ENCODE assay signal across 8 cellular contexts in genomic region chr15:31080618-31081017, GRCh38. TPM values are rescaled to one million over a fixed set of nuclear protein-coding genes. Genes with fewer than 3 reads are reported as not detected.
DNase-seq lines count a peak whose midpoint lies in the region; ATAC-seq and TF ChIP-seq lines count a peak whose summit lies in the region.

No MANE protein-coding gene starts in this region.

- intact Hi-C loops in Calu3 (cut with micrococcal nuclease; ENCODE audit: unreplicated experiment): no loop called here

- CTCF ChIA-PET in Calu3 (lab: Charles Lee): no interaction called here

- H3K4me1 Mint-ChIP-seq in IgD-negative memory B cell (peaks cover 19 to 40% (median 38%) of the 10 kb centered on the region in 3 donors), osteocyte (ENCODE audit: unreplicated experiment) (peaks cover 8% of the 10 kb centered on the region), Calu3 (ENCODE audit: low read depth, unreplicated experiment) (no peaks in the 10 kb centered on the region)

- peak overlapping the region; percentile 50 for H3K4me3 ChIP-seq in fibroblast of the aortic adventitia (ENCODE audit: low read depth, low read length)

- no peaks in the 10 kb centered on the region for H3K9me3 Mint-ChIP-seq in IgD-negative memory B cell
- no peaks in the 10 kb centered on the region for H3K9me3 Mint-ChIP-seq in osteocyte (ENCODE audit: unreplicated experiment)
- H3K9me3 Mint-ChIP-seq in Calu3 (ENCODE audit: low read depth, unreplicated experiment): no peaks in the 10 kb centered on the region

- H3K27ac Mint-ChIP-seq in IgD-negative memory B cell (no peak overlapping the region), osteocyte (ENCODE audit: unreplicated experiment) (no peak overlapping the region), Calu3 (ENCODE audit: unreplicated experiment) (no peak overlapping the region)

- BruUV-seq in Calu3 (replicated peaks; lab: Mats Ljungman, UMichigan): no TSS peak

- TF ChIP-seq CTCF in fibroblast of the aortic adventitia (IDR thresholded peaks at IDR 0.05; ENCODE audit: insufficient read depth, low read length) (no peak), osteocyte (IDR thresholded peaks at IDR 0.05) (no peak), Calu3 (IDR thresholded peaks at IDR 0.05; ENCODE audit: unreplicated experiment) (no peak)

- H3K36me3 Mint-ChIP-seq in IgD-negative memory B cell (peaks cover 3% of the 10 kb centered on the region), osteocyte (ENCODE audit: unreplicated experiment) (no peaks in the 10 kb centered on the region), Calu3 (ENCODE audit: insufficient read depth, unreplicated experiment) (no peaks in the 10 kb centered on the region)

- H3K27me3 Mint-ChIP-seq in IgD-negative memory B cell (peaks cover 5% of the 10 kb centered on the region), osteocyte (ENCODE audit: unreplicated experiment) (peaks cover 8% of the 10 kb centered on the region), Calu3 (ENCODE audit: unreplicated experiment) (no peaks in the 10 kb centered on the region)

- DNase-seq in activated CD8-positive, alpha-beta memory T cell treated with anti-CD3 and anti-CD28 coated beads for 24 hours: peak; percentile 63
- DNase-seq in fibroblast of the aortic adventitia (ENCODE audit: low read depth) (peak; percentile 46), osteocyte (ENCODE audit: extremely low spot score, unreplicated experiment) (peak; percentile 82), Calu3 (no peak)

- H3K4me3 Mint-ChIP-seq in IgD-negative memory B cell (peak overlapping the region; percentile 68 to 93 (median 81)), osteocyte (ENCODE audit: unreplicated experiment) (no peak overlapping the region), Calu3 (ENCODE audit: low read depth, unreplicated experiment) (no peak overlapping the region)

- ATAC-seq in HG03460 (IDR thresholded peaks at IDR 0.05; ENCODE audit: unreplicated experiment): no peak
- no peak for ATAC-seq in GM21825 (IDR thresholded peaks at IDR 0.05; ENCODE audit: unreplicated experiment)
- ATAC-seq in GM18519 (IDR thresholded peaks at IDR 0.05; ENCODE audit: low FRiP score, unreplicated experiment): no peak

RNA-seq across cellular contexts. Expression of gene TRPM1, which starts 20.9 kb away (rescaled TPM):
- not detected for polyA plus RNA-seq in IgD-negative memory B cell
- not detected in 2 replicates for total RNA-seq in fibroblast of the aortic adventitia (ENCODE audit: low replicate concordance)
- total RNA-seq in osteocyte: not detected in 2 replicates
- not detected in 2 replicates for total RNA-seq in Calu3 (2022)

Comparison
In these comparisons a context has a peak if more than half of its experiments do, and no peak if none do; other contexts are left out.
1. H3K4me3 Mint-ChIP-seq: peak in IgD-negative memory B cell (4 of 4); none in osteocyte (single experiment) and Calu3 (single experiment).